ENCODE assay signal across 24 cellular contexts in genomic region chr1:184608581-184608980, GRCh38.
"Had no signal": no experiment of that assay in that cellular context is flagged by ENCODE, and none has a peak within 500 bp of the region (broad histone marks: within the 10 kb centered on the region; RNA-seq: fewer than 3 reads in every experiment).

No MANE protein-coding gene starts in this region.

- H3K27ac ChIP-seq: suprapubic skin had no signal

- H3K36me3 ChIP-seq: suprapubic skin, tibial nerve had no signal

- H3K36me3 Mint-ChIP-seq: activated CD4-positive, alpha-beta memory T cell treated with anti-CD3 and anti-CD28 coated beads for 36 hours; memory B cell; natural killer cell treated with Interleukin-12 subunit alpha and Interleukin-12 subunit beta and Interleukin-15 and Interleukin-18, amount 100 ng/mL, for 72 hours had no signal

- H3K4me3 ChIP-seq: skin epidermis, suprapubic skin, tibial nerve had no signal

- H3K27me3 Mint-ChIP-seq: activated CD4-positive, alpha-beta memory T cell treated with anti-CD3 and anti-CD28 coated beads for 36 hours; brain; natural killer cell treated with Interleukin-12 subunit alpha and Interleukin-12 subunit beta and Interleukin-15 and Interleukin-18, amount 100 ng/mL, for 72 hours; progenitor cell of endocrine pancreas; stimulated activated naive CD8-positive, alpha-beta T cell treated with anti-CD3 and anti-CD28 coated beads, Interleukin-15, amount 100 ng/mL, for 72 hours had no signal

- ATAC-seq: natural killer cell treated with Interleukin-12 subunit alpha and Interleukin-12 subunit beta and Interleukin-15 and Interleukin-18, amount 100 ng/mL, for 72 hours; stimulated activated naive CD8-positive, alpha-beta T cell treated with anti-CD3 and anti-CD28 coated beads, Interleukin-15, amount 100 ng/mL, for 72 hours had no signal

- H3K27ac Mint-ChIP-seq: activated CD4-positive, alpha-beta memory T cell treated with anti-CD3 and anti-CD28 coated beads for 36 hours; activated T-helper 1 cell treated with anti-CD3 and anti-CD28 coated beads, Interleukin-12 subunit alpha, Interleukin-12 subunit beta, Interleukin-2, Interleukin-4 antibody, amounts not matched to agents 30 ng/mL and 10 ng/mL and 1 ng/mL, durations not matched to agents 14 hours and 24 hours and 36 hours; memory B cell; progenitor cell of endocrine pancreas; T-helper 1 cell treated with Interleukin-12 subunit alpha and Interleukin-12 subunit beta and Interleukin-4 antibody, amounts not matched to agents 30 μg/mL and 1 μg/mL, for 36 hours had no signal

- H3K4me3 Mint-ChIP-seq: activated CD4-positive, alpha-beta memory T cell treated with anti-CD3 and anti-CD28 coated beads for 36 hours; activated T-helper 1 cell treated with anti-CD3 and anti-CD28 coated beads, Interleukin-12 subunit alpha, Interleukin-12 subunit beta, Interleukin-2, Interleukin-4 antibody, amounts not matched to agents 30 ng/mL and 10 ng/mL and 1 ng/mL, durations not matched to agents 14 hours and 24 hours and 36 hours; brain; memory B cell; natural killer cell treated with Interleukin-12 subunit alpha and Interleukin-12 subunit beta and Interleukin-15 and Interleukin-18, amount 100 ng/mL, for 72 hours; stimulated activated naive CD8-positive, alpha-beta T cell treated with anti-CD3 and anti-CD28 coated beads, Interleukin-15, amount 100 ng/mL, for 72 hours; T-helper 1 cell treated with Interleukin-12 subunit alpha and Interleukin-12 subunit beta and Interleukin-4 antibody, amounts not matched to agents 30 μg/mL and 1 μg/mL, for 36 hours had no signal

- H3K4me1 Mint-ChIP-seq: memory B cell; stimulated activated naive CD8-positive, alpha-beta T cell treated with anti-CD3 and anti-CD28 coated beads, Interleukin-15, amount 100 ng/mL, for 72 hours had no signal

- DNase-seq: activated CD4-positive, alpha-beta memory T cell treated with anti-CD3 and anti-CD28 coated beads for 36 hours; activated CD4-positive, alpha-beta T cell treated with anti-CD3 and anti-CD28 coated beads for 4 hours; activated CD4-positive, CD25-positive, alpha-beta regulatory T cell; activated gamma-delta T cell; activated naive CD4-positive, alpha-beta T cell treated with anti-CD3 and anti-CD28 coated beads, Interleukin-2, amount 50 U/mL, for 16 hours; activated T-cell treated with anti-CD3 and anti-CD28 coated beads for 4 hours; aorta; central memory CD4-positive, alpha-beta T cell; effector memory CD4-positive, alpha-beta T cell; hippocampal formation; right cardiac atrium; stimulated activated CD4-positive, alpha-beta T cell treated with anti-CD3 and anti-CD28 coated beads, Interleukin-1b, Interleukin-23, amount 100 ng/mL, for 48 hours; stimulated activated naive CD8-positive, alpha-beta T cell treated with anti-CD3 and anti-CD28 coated beads, Interleukin-15, amount 100 ng/mL, for 72 hours; T1000 had no signal

- FAIRE-seq: urothelium cell line had no signal

- H3K9me3 Mint-ChIP-seq: activated CD4-positive, alpha-beta memory T cell treated with anti-CD3 and anti-CD28 coated beads for 36 hours; activated T-helper 1 cell treated with anti-CD3 and anti-CD28 coated beads, Interleukin-12 subunit alpha, Interleukin-12 subunit beta, Interleukin-2, Interleukin-4 antibody, amounts not matched to agents 30 ng/mL and 10 ng/mL and 1 ng/mL, durations not matched to agents 14 hours and 24 hours and 36 hours; brain; memory B cell; natural killer cell treated with Interleukin-12 subunit alpha and Interleukin-12 subunit beta and Interleukin-15 and Interleukin-18, amount 100 ng/mL, for 72 hours; stimulated activated naive CD8-positive, alpha-beta T cell treated with anti-CD3 and anti-CD28 coated beads, Interleukin-15, amount 100 ng/mL, for 72 hours; T-helper 1 cell treated with Interleukin-12 subunit alpha and Interleukin-12 subunit beta and Interleukin-4 antibody, amounts not matched to agents 30 μg/mL and 1 μg/mL, for 36 hours had no signal

- H3K9me3 ChIP-seq: suprapubic skin, tibial nerve had no signal

- H3K27me3 ChIP-seq: suprapubic skin, tibial nerve had no signal
